ENCODE assay signal across 16 cellular contexts in genomic region chr10:100960251-100960650, GRCh38.
DNase-seq lines count a peak whose midpoint lies in the region; FAIRE-seq and TF ChIP-seq lines count a peak whose summit lies in the region.
"Had no signal": no experiment of that assay in that cellular context is flagged by ENCODE, and none has a peak within 500 bp of the region (broad histone marks: within the 10 kb centered on the region; RNA-seq: fewer than 3 reads in every experiment).

No MANE protein-coding gene starts in this region.

- TF ChIP-seq POLR2A in H54 (IDR thresholded peaks at IDR 0.05; ENCODE audit: low read depth, low read length), result no peak

- FAIRE-seq in D721Med (lab: Jason Lieb, UNC) (peak; percentile 91), H54 (lab: Jason Lieb, UNC) (peak; percentile 20)
- FAIRE-seq: HepG2 had no signal

- no peak for TF ChIP-seq CTCF in D721Med (IDR thresholded peaks at IDR 0.05; ENCODE audit: insufficient read depth, missing control alignments)

- DNase-seq in D721Med (ENCODE audit: insufficient read length, low spot score), result no peak
- no peak for DNase-seq in H54 (ENCODE audit: insufficient read length, low spot score)
- DNase-seq in amniotic epithelial cell (ENCODE audit: low read depth), result peak; percentile 28
- DNase-seq in head of caudate nucleus, result no peak
- no peak for DNase-seq in activated effector memory CD4-positive, alpha-beta T cell treated with anti-CD3 and anti-CD28 coated beads, Interleukin-2, amount 50 U/mL, for 16 hours
- DNase-seq in germinal center (ENCODE audit: low spot score), result no peak
- DNase-seq: ACHN; BE2C; C1 segment of cervical spinal cord; Caco-2; CD4-positive, alpha-beta T cell; DMS79 treated with DMSO at 0.1 percent for 48 hours; GF-D8; HFFc6; KBM-7 had no signal

- intact Hi-C loops in head of caudate nucleus (cut with DNase I), result no loop called here
